8 cellular contexts compared by ENCODE assay signal in the genomic region with DNA sequence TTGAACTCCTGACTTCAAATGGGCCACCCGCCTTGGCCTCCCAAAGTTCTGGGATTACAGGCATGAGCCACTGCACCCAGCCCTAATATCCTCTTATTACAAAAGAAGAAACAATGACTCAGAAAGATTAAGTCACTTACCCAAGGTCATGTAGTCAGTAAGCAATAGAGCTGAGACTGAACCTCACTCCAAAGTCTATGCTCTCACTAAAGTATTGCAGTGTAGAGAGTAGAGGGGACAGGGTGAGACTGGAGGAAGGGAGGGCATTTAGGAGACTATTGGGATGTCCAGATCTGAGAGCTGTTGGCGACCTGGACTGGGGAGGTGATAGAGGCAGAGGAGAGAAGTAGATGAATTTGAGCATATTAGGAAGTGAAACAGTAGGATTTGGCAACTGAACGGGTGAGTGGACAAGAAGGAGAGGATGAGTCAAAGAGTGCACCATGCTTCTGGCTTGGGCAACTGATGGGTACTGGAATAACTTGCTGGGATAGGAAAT. TPM values are rescaled to one million over a fixed set of nuclear protein-coding genes. Genes with fewer than 3 reads are reported as not detected.
DNase-seq lines count a peak whose midpoint lies in the region; ATAC-seq and TF ChIP-seq lines count a peak whose summit lies in the region.

No MANE protein-coding gene starts in this region.

- H2AFZ ChIP-seq in OCI-LY7 (ENCODE audit: low read length), result no peak overlapping the region

- H3K27ac Mint-ChIP-seq in activated B cell treated with CpG ODN at 0.5 μM for 24 hours, result peak overlapping the region; percentile 81

- BruUV-seq in OCI-LY7 (replicated peaks; lab: Mats Ljungman, UMichigan), result no TSS peak

- H3K79me2 ChIP-seq in OCI-LY7 (ENCODE audit: insufficient read depth, low read depth, low read length), result no peaks in the 10 kb centered on the region

- H3K27ac ChIP-seq in left ventricle myocardium inferior (replicated peaks) (no peak overlapping the region), upper lobe of right lung (peak overlapping the region; percentile 85), OCI-LY7 (ENCODE audit: low read depth, low read length, poor library complexity, severe bottlenecking) (no peak overlapping the region)

- no peaks in the 10 kb centered on the region for H3K36me3 ChIP-seq in left ventricle myocardium inferior
- no peaks in the 10 kb centered on the region for H3K36me3 ChIP-seq in upper lobe of right lung
- H3K36me3 ChIP-seq in OCI-LY7 (ENCODE audit: insufficient read depth, low read length), result no peaks in the 10 kb centered on the region

- no peaks in the 10 kb centered on the region for H3K27me3 ChIP-seq in left ventricle myocardium inferior (ENCODE audit: low read depth)
- H3K27me3 ChIP-seq in upper lobe of right lung, result no peaks in the 10 kb centered on the region

- H3K9me3 Mint-ChIP-seq in activated B cell treated with CpG ODN at 0.5 μM for 24 hours, result no peaks in the 10 kb centered on the region

- DNase-seq in left ventricle myocardium superior (no peak), left ventricle myocardium inferior (no peak), activated B cell treated with CpG ODN at 0.5 μM for 24 hours (no peak), foreskin fibroblast (peak; percentile 38 to 55), upper lobe of right lung (peak; percentile 66), NCI-H774 (lab: John Stamatoyannopoulos, UW) (no peak), NCI-H2171 (lab: John Stamatoyannopoulos, UW) (no peak), OCI-LY7 (ENCODE audit: low spot score) (no peak)

- H4K20me1 ChIP-seq in OCI-LY7 (ENCODE audit: insufficient read depth, low read length), result no peaks in the 10 kb centered on the region

- H3K4me3 Mint-ChIP-seq in activated B cell treated with CpG ODN at 0.5 μM for 24 hours, result peak overlapping the region; percentile 26

- H3K9me2 ChIP-seq in OCI-LY7 (ENCODE audit: insufficient read depth, low read length), result no peaks in the 10 kb centered on the region

- CTCF ChIA-PET in activated B cell treated with CpG ODN at 0.5 μM for 24 hours (lab: Charles Lee), result no interaction called here
- CTCF ChIA-PET in OCI-LY7 (lab: Charles Lee; ENCODE audit: unreplicated experiment), result no interaction called here

- intact Hi-C loops in left ventricle myocardium superior (cut with micrococcal nuclease), result no loop called here
- intact Hi-C loops in left ventricle myocardium inferior (cut with micrococcal nuclease), result no loop called here
- intact Hi-C loops in activated B cell treated with CpG ODN at 0.5 μM for 24 hours (cut with micrococcal nuclease), result loop anchor here (1.0 kb wide), 1 partner anchor 15 kb away; no protein-coding TSS in a partner anchor
- intact Hi-C loops in upper lobe of right lung (cut with DNase I), result no loop called here
- intact Hi-C loops in OCI-LY7 (cut with micrococcal nuclease; ENCODE audit: unreplicated experiment), result no loop called here

- no peaks in the 10 kb centered on the region for H3K27me3 Mint-ChIP-seq in activated B cell treated with CpG ODN at 0.5 μM for 24 hours

- ATAC-seq in left ventricle myocardium superior, result peak; percentile 57
- ATAC-seq in activated B cell treated with CpG ODN at 0.5 μM for 24 hours (ENCODE audit: low read depth), result peak; percentile 55
- ATAC-seq in upper lobe of right lung, result peak; percentile 77

- H3K9me3 ChIP-seq in left ventricle myocardium inferior (replicated peaks), result no peaks in the 10 kb centered on the region
- H3K9me3 ChIP-seq in upper lobe of right lung, result no peaks in the 10 kb centered on the region
- no peaks in the 10 kb centered on the region for H3K9me3 ChIP-seq in OCI-LY7 (ENCODE audit: low read length)

- no peak for TF ChIP-seq CTCF in left ventricle myocardium inferior (IDR thresholded peaks at IDR 0.05; ENCODE audit: borderline replicate concordance)
- no peak for TF ChIP-seq CTCF in activated B cell treated with CpG ODN at 0.5 μM for 24 hours (IDR thresholded peaks at IDR 0.05)
- no peak for TF ChIP-seq CTCF in foreskin fibroblast (IDR thresholded peaks at IDR 0.05; ENCODE audit: low read depth, low read length)
- TF ChIP-seq CTCF in upper lobe of right lung (IDR thresholded peaks at IDR 0.05), result no peak
- no peak for TF ChIP-seq CTCF in OCI-LY7 (conservative IDR thresholded peaks at IDR 0.05; ENCODE audit: low read length)

- no peaks in the 10 kb centered on the region for H3K36me3 Mint-ChIP-seq in activated B cell treated with CpG ODN at 0.5 μM for 24 hours (ENCODE audit: low read depth)

- POLR2A ChIA-PET in activated B cell treated with CpG ODN at 0.5 μM for 24 hours (lab: Charles Lee) (interaction anchor here (1.2 to 1.7 kb wide), 3 partner anchors 13 to 16 kb away, joined by 3 to 5 read pairs (median 3); no protein-coding TSS in a partner anchor), OCI-LY7 (lab: Charles Lee) (no interaction called here)

- H3K4me3 ChIP-seq in left ventricle myocardium inferior (no peak overlapping the region), foreskin fibroblast (ENCODE audit: low read depth in 1 of 2, low read length in 2 of 2) (no peak overlapping the region), upper lobe of right lung (no peak overlapping the region), OCI-LY7 (ENCODE audit: low read depth, low read length, poor library complexity, severe bottlenecking) (no peak overlapping the region)

- peaks cover 24% of the 10 kb centered on the region for H3K4me1 Mint-ChIP-seq in activated B cell treated with CpG ODN at 0.5 μM for 24 hours

- no peak overlapping the region for H3K4me2 ChIP-seq in OCI-LY7 (ENCODE audit: low read length)

- no peaks in the 10 kb centered on the region for H3K4me1 ChIP-seq in left ventricle myocardium inferior
- H3K4me1 ChIP-seq in upper lobe of right lung, result no peaks in the 10 kb centered on the region
- peaks cover 6% of the 10 kb centered on the region for H3K4me1 ChIP-seq in OCI-LY7 (ENCODE audit: insufficient read depth, low read length, poor library complexity, severe bottlenecking)

RNA-seq across cellular contexts. Expression of gene P2RX7, which starts 11.8 kb away (rescaled TPM):
- 1.9 TPM for total RNA-seq in left ventricle myocardium superior
- 1.6 TPM for total RNA-seq in left ventricle myocardium inferior
- 2.7 and 5.3 TPM in 2 replicates for total RNA-seq in activated B cell treated with CpG ODN at 0.5 μM for 24 hours
- total RNA-seq in upper lobe of right lung, result 20.1 TPM
- total RNA-seq in OCI-LY7 (2014; rRNA removed; shearing (Covaris generic)), result 0.13 and 0.33 TPM in 2 replicates
- total RNA-seq in OCI-LY7 (2022), result 0.26 and 0.48 TPM in 2 replicates

Comparison
In these comparisons a context has a peak if more than half of its experiments do, and no peak if none do; other contexts are left out.
1. DNase-seq: peak in foreskin fibroblast (2 of 2) and upper lobe of right lung (single experiment); none in left ventricle myocardium superior (single experiment), left ventricle myocardium inferior (single experiment), activated B cell treated with CpG ODN at 0.5 μM for 24 hours (single experiment), NCI-H774 (single experiment), NCI-H2171 (single experiment) and OCI-LY7 (single experiment).
2. Peak in every context shown above with its lines, with median percentiles within 50 percentile points of each other: ATAC-seq.